8 cellular contexts compared by ENCODE assay signal in the genomic region with DNA sequence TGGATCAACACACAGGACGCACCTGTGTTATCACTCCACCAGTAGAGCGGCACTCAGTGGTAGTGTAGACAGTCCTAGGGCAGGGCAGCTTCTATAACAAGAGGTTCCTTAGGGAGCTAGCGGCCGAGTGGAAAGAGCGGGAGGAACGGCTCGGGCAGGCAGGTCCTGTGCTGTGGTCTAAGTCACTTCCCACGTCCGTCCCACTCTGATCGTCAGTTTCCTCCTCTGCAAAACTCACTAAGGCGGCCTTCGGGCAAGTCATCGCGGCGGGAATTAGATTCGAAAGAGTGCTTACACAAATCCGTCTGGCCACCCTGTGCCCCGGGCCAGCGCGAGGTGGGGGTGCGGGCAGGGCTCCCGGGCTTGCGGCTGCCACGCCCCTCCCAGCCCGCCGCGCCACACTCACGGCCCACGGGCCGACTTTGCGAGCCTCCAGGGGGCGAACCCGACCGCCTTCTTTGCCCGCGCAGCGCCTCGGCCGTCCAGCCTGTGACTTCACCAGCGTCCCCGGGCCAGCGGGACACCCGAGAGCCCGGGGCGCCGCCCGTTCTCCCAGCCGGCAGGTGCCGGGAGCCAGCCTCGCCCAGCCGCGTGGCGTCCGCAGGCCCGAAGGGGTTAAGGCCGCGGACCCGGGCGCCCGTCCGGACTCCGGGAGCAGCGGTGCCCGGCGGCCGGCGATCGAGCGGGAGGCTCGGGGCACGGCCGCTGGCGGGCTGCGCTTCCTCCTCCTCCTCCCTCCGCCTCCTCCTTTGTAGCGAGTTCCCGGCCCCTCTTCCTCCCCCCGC. TPM values are rescaled to one million over a fixed set of nuclear protein-coding genes. Genes with fewer than 3 reads are reported as not detected.
DNase-seq lines count a peak whose midpoint lies in the region; ATAC-seq and TF ChIP-seq lines count a peak whose summit lies in the region.

No MANE protein-coding gene starts in this region.

- CTCF ChIA-PET in activated CD4-positive, alpha-beta memory T cell treated with anti-CD3 and anti-CD28 coated beads for 36 hours (lab: Charles Lee) = no interaction called here

- TF ChIP-seq EP300 in stomach (IDR thresholded peaks at IDR 0.05) = no peak

- DNase-seq in MM.1S (no peak), epithelial cell of esophagus (ENCODE audit: low read depth) (peak; percentile 36), memory B cell (ENCODE audit: low spot score in 2 of 2) (peak; percentile 37 to 53), stomach (peak; percentile 48)
- peak; percentile 47 for DNase-seq in activated CD4-positive, alpha-beta memory T cell treated with anti-CD3 and anti-CD28 coated beads for 36 hours
- no peak for DNase-seq in central memory CD4-positive, alpha-beta T cell

- peak overlapping the region; percentile 23; the same call in 1 of the 2 replicates for H2AFZ ChIP-seq in MM.1S (ENCODE audit: low read length)

- TF ChIP-seq CTCF in DOHH2 (IDR thresholded peaks at IDR 0.05; ENCODE audit: low read depth, low read length, poor library complexity, severe bottlenecking) (peak; percentile 37), MM.1S (IDR thresholded peaks at IDR 0.05; ENCODE audit: low read length) (no peak), epithelial cell of esophagus (IDR thresholded peaks at IDR 0.05; ENCODE audit: insufficient read depth, low read depth, low read length, missing control alignments) (peak; percentile 3), stomach (IDR thresholded peaks at IDR 0.05) (peak in 4 of 7 experiments; percentile 12 to 45 (median 20))

- H3K4me1 ChIP-seq in DOHH2 (ENCODE audit: control insufficient read depth, low read length) (peaks cover 11% of the 10 kb centered on the region), MM.1S (ENCODE audit: low read length) (no peaks in the 10 kb centered on the region; the same call in 1 of the 2 replicates), stomach (peaks cover 13 to 27% (median 25%) of the 10 kb centered on the region in 4 donors)

- H3K27ac ChIP-seq in DOHH2 (ENCODE audit: low read depth, low read length) = no peak overlapping the region
- H3K27ac ChIP-seq in MM.1S (ENCODE audit: low read length) = no peak overlapping the region
- peak overlapping the region; percentile 43 to 86 (median 65) for H3K27ac ChIP-seq in stomach

- H3K9me3 Mint-ChIP-seq in activated CD4-positive, alpha-beta memory T cell treated with anti-CD3 and anti-CD28 coated beads for 36 hours = no peaks in the 10 kb centered on the region
- no peaks in the 10 kb centered on the region for H3K9me3 Mint-ChIP-seq in memory B cell

- H3K27ac Mint-ChIP-seq in activated CD4-positive, alpha-beta memory T cell treated with anti-CD3 and anti-CD28 coated beads for 36 hours = no peak overlapping the region
- H3K27ac Mint-ChIP-seq in memory B cell = no peak overlapping the region

- no peaks in the 10 kb centered on the region for H3K36me3 Mint-ChIP-seq in activated CD4-positive, alpha-beta memory T cell treated with anti-CD3 and anti-CD28 coated beads for 36 hours
- no peaks in the 10 kb centered on the region for H3K36me3 Mint-ChIP-seq in memory B cell

- H3K9me2 ChIP-seq in DOHH2 (replicated peaks; ENCODE audit: control insufficient read depth, low read length) (no peaks in the 10 kb centered on the region), MM.1S (replicated peaks; ENCODE audit: insufficient read depth, low read length) (no peaks in the 10 kb centered on the region)

- H3K79me2 ChIP-seq in DOHH2 (ENCODE audit: control insufficient read depth, low read length) (no peaks in the 10 kb centered on the region), MM.1S (ENCODE audit: low read length) (no peaks in the 10 kb centered on the region)

- no peaks in the 10 kb centered on the region for H3K36me3 ChIP-seq in DOHH2 (ENCODE audit: control insufficient read depth, low read length)
- H3K36me3 ChIP-seq in MM.1S (replicated peaks; ENCODE audit: insufficient read depth, low read length) = no peaks in the 10 kb centered on the region
- H3K36me3 ChIP-seq in stomach = no peaks in the 10 kb centered on the region

- peak; percentile 68 for ATAC-seq in memory B cell (ENCODE audit: low read depth)
- ATAC-seq in HG02588 (IDR thresholded peaks at IDR 0.05; ENCODE audit: unreplicated experiment) = no peak

- no peak overlapping the region for H3K9ac ChIP-seq in MM.1S (ENCODE audit: low read length)

- TF ChIP-seq POLR2A in stomach (IDR thresholded peaks at IDR 0.05) = no peak

- POLR2A ChIA-PET in activated CD4-positive, alpha-beta memory T cell treated with anti-CD3 and anti-CD28 coated beads for 36 hours (lab: Charles Lee) = no interaction called here

- H3K4me3 ChIP-seq in DOHH2 (ENCODE audit: low read length) (peak overlapping the region; percentile 74), MM.1S (ENCODE audit: low read length) (peak overlapping the region; percentile 43; the same call in 1 of the 2 replicates), epithelial cell of esophagus (ENCODE audit: low read length) (peak overlapping the region; percentile 24), stomach (peak overlapping the region; percentile 56 to 79 (median 62))

- no peaks in the 10 kb centered on the region for H4K20me1 ChIP-seq in DOHH2 (ENCODE audit: control insufficient read depth, insufficient read depth, low read depth, low read length)
- H4K20me1 ChIP-seq in MM.1S (ENCODE audit: insufficient read depth, low read length) = no peaks in the 10 kb centered on the region

- H3K4me2 ChIP-seq in DOHH2 (ENCODE audit: low read length) = peak overlapping the region; percentile 96
- peak overlapping the region; percentile 63 for H3K4me2 ChIP-seq in MM.1S (ENCODE audit: low read depth, low read length)

- WGBS in stomach, 5 donors = 0 to 4% (median 1%) methylated on average over 63 to 78 of the region's 78 CpGs

- H3K4me3 Mint-ChIP-seq in activated CD4-positive, alpha-beta memory T cell treated with anti-CD3 and anti-CD28 coated beads for 36 hours = peak overlapping the region; percentile 50
- H3K4me3 Mint-ChIP-seq in memory B cell = peak overlapping the region; percentile 74

- H3K4me1 Mint-ChIP-seq in activated CD4-positive, alpha-beta memory T cell treated with anti-CD3 and anti-CD28 coated beads for 36 hours (ENCODE audit: low read depth) = peaks cover 6% of the 10 kb centered on the region
- peaks cover 12% of the 10 kb centered on the region for H3K4me1 Mint-ChIP-seq in memory B cell

- H3F3A ChIP-seq in DOHH2 (ENCODE audit: control insufficient read depth, insufficient read depth) = no peaks in the 10 kb centered on the region
- no peaks in the 10 kb centered on the region for H3F3A ChIP-seq in MM.1S (ENCODE audit: insufficient read depth, low read length)

- peaks cover 57% of the 10 kb centered on the region for H3K27me3 ChIP-seq in DOHH2 (ENCODE audit: control insufficient read depth, low read length)
- peaks cover 13% of the 10 kb centered on the region for H3K27me3 ChIP-seq in MM.1S (replicated peaks; ENCODE audit: insufficient read depth, low read length)
- peaks cover 0 to 70% (median 41%) of the 10 kb centered on the region in 3 donors for H3K27me3 ChIP-seq in stomach

- H3K9me3 ChIP-seq in DOHH2 (ENCODE audit: control insufficient read depth, insufficient read depth, low read length) (no peaks in the 10 kb centered on the region), MM.1S (replicated peaks; ENCODE audit: insufficient read depth, low read length) (no peaks in the 10 kb centered on the region), stomach (no peaks in the 10 kb centered on the region)

- H3K27me3 Mint-ChIP-seq in activated CD4-positive, alpha-beta memory T cell treated with anti-CD3 and anti-CD28 coated beads for 36 hours = peaks cover 51% of the 10 kb centered on the region
- H3K27me3 Mint-ChIP-seq in memory B cell = peaks cover 25% of the 10 kb centered on the region

- intact Hi-C loops in activated CD4-positive, alpha-beta memory T cell treated with anti-CD3 and anti-CD28 coated beads for 36 hours (cut with micrococcal nuclease) = no loop called here
- intact Hi-C loops in stomach (cut with DNase I; ENCODE audit: low total_unique reads) = no loop called here

RNA-seq across cellular contexts. Expression of a gene that starts 0.4 kb away (rescaled TPM):
- total RNA-seq in activated CD4-positive, alpha-beta memory T cell treated with anti-CD3 and anti-CD28 coated beads for 36 hours = under 1 TPM; 0.07 to 0.19 TPM
- total RNA-seq in stomach = 1 to 10 TPM in 3 of 5 donors, under 1 TPM in 1, not detected in 1; 0.89 to 2.8 (median 1.7) TPM
- 1 to 10 TPM; 1.2 to 3.7 (median 3.2) TPM for polyA plus RNA-seq in stomach

Comparison
In these comparisons a context has a peak if more than half of its experiments do, and no peak if none do; other contexts are left out.
1. H3K27ac ChIP-seq: peak in stomach (5 of 5); none in DOHH2 (single experiment) and MM.1S (single experiment).
2. H3K4me3 ChIP-seq: peak in every context shown above with its lines; median percentile 74 in DOHH2; 62 in stomach; 43 in MM.1S; 24 in epithelial cell of esophagus.
3. DNase-seq: peak in activated CD4-positive, alpha-beta memory T cell treated with anti-CD3 and anti-CD28 coated beads for 36 hours (single experiment), epithelial cell of esophagus (single experiment), memory B cell (2 of 2) and stomach (single experiment); none in MM.1S (single experiment) and central memory CD4-positive, alpha-beta T cell (single experiment).